23 cellular contexts compared by ENCODE assay signal in genomic region chr15:26651909-26652308, GRCh38.
DNase-seq lines count a peak whose midpoint lies in the region; ATAC-seq, FAIRE-seq and TF ChIP-seq lines count a peak whose summit lies in the region.
"Had no signal": no experiment of that assay in that cellular context is flagged by ENCODE, and none has a peak within 500 bp of the region (broad histone marks: within the 10 kb centered on the region; RNA-seq: fewer than 3 reads in every experiment).

No MANE protein-coding gene starts in this region.

- peaks cover 16% of the 10 kb centered on the region; the same call in 1 of the 2 replicates for H3K79me2 ChIP-seq in H9 (ENCODE audit: insufficient read depth, low read length)

- H3K27ac ChIP-seq in H9 (ENCODE audit: insufficient read length, low read depth, low read length) (no peak overlapping the region), endodermal cell (ENCODE audit: low read depth, low read length) (no peak overlapping the region), mesenchymal stem cell (ENCODE audit: low read length, poor library complexity, severe bottlenecking) (no peak overlapping the region), A673 (ENCODE audit: low read depth, low read length, poor library complexity, severe bottlenecking) (no peak overlapping the region), kidney (ENCODE audit: low read depth in 2 of 2, low read length in 2 of 2) (no peak overlapping the region)
- no peak overlapping the region for H3K27ac ChIP-seq in CD8-positive, alpha-beta T cell (ENCODE audit: low read depth, low read length)
- H3K27ac ChIP-seq: BLaER1 treated with 17β-estradiol and CSF1 and Interleukin-3, amounts not matched to agents 10 nM and 100 nM; HL-60 had no signal

- no peak overlapping the region for H2AFZ ChIP-seq in H9 (ENCODE audit: low read length)
- H2AFZ ChIP-seq in mesenchymal stem cell (ENCODE audit: low read depth, low read length), result no peak overlapping the region

- no peaks in the 10 kb centered on the region for H3K9me3 ChIP-seq in H9 (ENCODE audit: control insufficient read depth, low read depth, low read length)
- peaks cover 14% of the 10 kb centered on the region; the same call in 1 of the 2 replicates for H3K9me3 ChIP-seq in NT2/D1 (ENCODE audit: insufficient read depth, low read length)
- peaks cover 50% of the 10 kb centered on the region for H3K9me3 ChIP-seq in endodermal cell (ENCODE audit: control insufficient read depth, low read length)
- H3K9me3 ChIP-seq in mesenchymal stem cell (ENCODE audit: control insufficient read depth, low read length), result peaks cover 14% of the 10 kb centered on the region
- H3K9me3 ChIP-seq in A673 (ENCODE audit: low read depth, low read length, poor library complexity, severe bottlenecking), result peaks cover 63% of the 10 kb centered on the region
- peaks cover 4% of the 10 kb centered on the region for H3K9me3 ChIP-seq in CD8-positive, alpha-beta T cell (ENCODE audit: low read length)
- peaks cover 0 to 5% of the 10 kb centered on the region in 2 donors for H3K9me3 ChIP-seq in kidney (ENCODE audit: control insufficient read depth in 1 of 2, low read length in 2 of 2)
- H3K9me3 ChIP-seq: HAP-1 had no signal

- no peak overlapping the region for H3T11ph ChIP-seq in H9 (ENCODE audit: low read length)

- no peak for TF ChIP-seq CTCF in H9 (conservative IDR thresholded peaks at IDR 0.05)
- no peak for TF ChIP-seq CTCF in endodermal cell (conservative IDR thresholded peaks at IDR 0.05)
- no peak for TF ChIP-seq CTCF in A673 (conservative IDR thresholded peaks at IDR 0.05; ENCODE audit: low read depth, low read length)
- no peak for TF ChIP-seq CTCF in CD8-positive, alpha-beta T cell (IDR thresholded peaks at IDR 0.05)
- TF ChIP-seq CTCF in kidney (IDR thresholded peaks at IDR 0.05; ENCODE audit: borderline replicate concordance, extremely low read depth, insufficient read depth), result no peak

- H2BK12ac ChIP-seq in H9 (ENCODE audit: insufficient read length, low read depth, low read length), result no peak overlapping the region
- no peak overlapping the region for H2BK12ac ChIP-seq in mesenchymal stem cell (ENCODE audit: low read length in 2 of 2)

- FAIRE-seq in kidney (lab: Jason Lieb, UNC), result no peak
- FAIRE-seq: GM12878, GM19239 had no signal

- peaks cover 39 to 44% of the 10 kb centered on the region in 2 experiments for H3K4me1 Mint-ChIP-seq in H9
- H3K4me1 Mint-ChIP-seq in endodermal cell, result peaks cover 29% of the 10 kb centered on the region
- H3K4me1 Mint-ChIP-seq in CD8-positive, alpha-beta T cell (ENCODE audit: low read depth), result no peaks in the 10 kb centered on the region
- H3K4me1 Mint-ChIP-seq: B cell; CD8-positive, alpha-beta memory T cell had no signal

- H3K56ac ChIP-seq in H9 (ENCODE audit: insufficient read length, low read depth, low read length), result no peak overlapping the region

- H3K27me3 Mint-ChIP-seq in H9 (ENCODE audit: low read depth) (no peaks in the 10 kb centered on the region; the same call in 1 of the 2 replicates), endodermal cell (ENCODE audit: insufficient read depth) (no peaks in the 10 kb centered on the region)
- no peaks in the 10 kb centered on the region for H3K27me3 Mint-ChIP-seq in CD8-positive, alpha-beta T cell (ENCODE audit: low read depth)
- H3K27me3 Mint-ChIP-seq: B cell; CD8-positive, alpha-beta memory T cell had no signal

- H3K4me2 ChIP-seq in H9 (ENCODE audit: insufficient read depth, insufficient read length, low read length) (peak overlapping the region; percentile 15), mesenchymal stem cell (ENCODE audit: low read length, poor library complexity, severe bottlenecking) (peak overlapping the region; percentile 9)
- H3K4me2 ChIP-seq: BLaER1 treated with 17β-estradiol and CSF1 and Interleukin-3, amounts not matched to agents 10 nM and 100 nM had no signal

- no TSS peak for BruUV-seq in A673 (replicated peaks; lab: Mats Ljungman, UMichigan)

- no peak overlapping the region for H2BK20ac ChIP-seq in H9 (ENCODE audit: low read depth, low read length, poor library complexity, severe bottlenecking)

- H3K9ac ChIP-seq in H9 (ENCODE audit: extremely low read depth, insufficient read length, low read length) (no peak overlapping the region), NT2/D1 (ENCODE audit: insufficient read length, low read depth) (no peak overlapping the region), endodermal cell (ENCODE audit: extremely low read depth, low read length, poor library complexity, severe bottlenecking) (no peak overlapping the region), mesenchymal stem cell (ENCODE audit: low read length) (no peak overlapping the region), kidney (ENCODE audit: low read length in 2 of 2) (no peak overlapping the region)
- H3K9ac ChIP-seq: BLaER1 treated with 17β-estradiol and CSF1 and Interleukin-3, amounts not matched to agents 10 nM and 100 nM had no signal

- H3K79me1 ChIP-seq in H9 (ENCODE audit: insufficient read depth, low read depth, low read length, poor library complexity, severe bottlenecking), result peaks cover 5% of the 10 kb centered on the region
- no peaks in the 10 kb centered on the region for H3K79me1 ChIP-seq in mesenchymal stem cell (replicated peaks; ENCODE audit: low read length, poor library complexity, severe bottlenecking)

- H4K91ac ChIP-seq in H9 (ENCODE audit: insufficient read length, low read depth, low read length) (no peak overlapping the region), mesenchymal stem cell (ENCODE audit: low read length) (no peak overlapping the region)

- H3K9me3 Mint-ChIP-seq in H9 (peaks cover 9% of the 10 kb centered on the region in 2 experiments; a peak in 4 of 5 replicates), endodermal cell (peaks cover 20% of the 10 kb centered on the region)
- H3K9me3 Mint-ChIP-seq in CD8-positive, alpha-beta T cell, result peaks cover 24% of the 10 kb centered on the region

- H2BK120ac ChIP-seq in H9 (ENCODE audit: low read depth, low read length, poor library complexity, severe bottlenecking) (no peak overlapping the region), mesenchymal stem cell (ENCODE audit: low read depth, low read length) (no peak overlapping the region)

- no CpG with 5 or more reads among the region's 1 CpG for WGBS in H9 (ENCODE audit: extremely low coverage, insufficient read length, low lambda C conversion rate)
- WGBS in endodermal cell (ENCODE audit: insufficient coverage in 1 of 2, insufficient read length in 1 of 2), 2 experiments, result 70 to 75% methylated on average over 1 of the region's 1 CpG
- 32% methylated on average over 1 of the region's 1 CpG for WGBS in mesenchymal stem cell

- no peak overlapping the region for H3K4ac ChIP-seq in H9 (ENCODE audit: low read depth, low read length)
- H3K4ac ChIP-seq in mesenchymal stem cell (ENCODE audit: low read depth in 1 of 2, low read length in 2 of 2), result no peak overlapping the region

- H3K23ac ChIP-seq in H9 (ENCODE audit: insufficient read length, low read depth, low read length) (no peak overlapping the region), mesenchymal stem cell (ENCODE audit: low read length in 2 of 2) (no peak overlapping the region)

- H3K27me3 ChIP-seq in H9 (ENCODE audit: insufficient read depth, low read length) (no peaks in the 10 kb centered on the region), NT2/D1 (ENCODE audit: insufficient read depth, insufficient read length) (no peaks in the 10 kb centered on the region), endodermal cell (ENCODE audit: control insufficient read depth, insufficient read depth, low read length, poor library complexity, severe bottlenecking) (no peaks in the 10 kb centered on the region), mesenchymal stem cell (ENCODE audit: control insufficient read depth in 1 of 2, insufficient read depth in 1 of 2, low read length in 2 of 2) (no peaks in the 10 kb centered on the region), A673 (replicated peaks; ENCODE audit: insufficient read depth, low read depth, low read length, poor library complexity) (no peaks in the 10 kb centered on the region)
- H3K27me3 ChIP-seq in CD8-positive, alpha-beta T cell (ENCODE audit: insufficient read depth, low read length), result no peaks in the 10 kb centered on the region
- H3K27me3 ChIP-seq: BLaER1 treated with 17β-estradiol and CSF1 and Interleukin-3, amounts not matched to agents 10 nM and 100 nM had no signal

- H3K18ac ChIP-seq in H9 (ENCODE audit: insufficient read length, low read depth, low read length) (no peak overlapping the region), mesenchymal stem cell (ENCODE audit: low read depth in 1 of 2, low read length in 2 of 2) (no peak overlapping the region)

- H3K4me3 Mint-ChIP-seq in H9, result peak overlapping the region in 1 of 2 experiments; percentile 50; a peak in 2 of 5 replicates
- no peak overlapping the region for H3K4me3 Mint-ChIP-seq in endodermal cell
- no peak overlapping the region for H3K4me3 Mint-ChIP-seq in CD8-positive, alpha-beta T cell
- H3K4me3 Mint-ChIP-seq: B cell; CD8-positive, alpha-beta memory T cell had no signal

- peaks cover 10 to 43% (median 39%) of the 10 kb centered on the region in 3 experiments; a peak in 6 of 7 replicates for H3K36me3 Mint-ChIP-seq in H9 (ENCODE audit: insufficient read depth in 1 of 3, low read depth in 3 of 3)
- H3K36me3 Mint-ChIP-seq in endodermal cell (ENCODE audit: low read depth), result peaks cover 20% of the 10 kb centered on the region
- no peaks in the 10 kb centered on the region for H3K36me3 Mint-ChIP-seq in CD8-positive, alpha-beta T cell
- H3K36me3 Mint-ChIP-seq: CD8-positive, alpha-beta memory T cell had no signal

- DNase-seq in H9, result no peak
- DNase-seq in NT2/D1 (ENCODE audit: low read depth, low spot score), result peak; percentile 59
- peak; percentile 61 for DNase-seq in endodermal cell
- DNase-seq in mesenchymal stem cell, result no peak
- no peak for DNase-seq in pons (ENCODE audit: low spot score)
- DNase-seq in A673 (ENCODE audit: low spot score), result no peak
- DNase-seq in CD8-positive, alpha-beta T cell, result no peak
- no peak for DNase-seq in kidney
- DNase-seq: 8988T; CD8-positive, alpha-beta memory T cell; COR-L47; DMS 273 treated with DMSO at 0.1 percent for 48 hours; DMS53; DND-41; EL; GOT3; KG1 had no signal

- no peak for ATAC-seq in CD8-positive, alpha-beta T cell
- ATAC-seq: GM12878 had no signal

- no peak overlapping the region for H4K5ac ChIP-seq in H9 (ENCODE audit: insufficient read length, low read depth, low read length)

- H3K4me1 ChIP-seq in H9 (ENCODE audit: insufficient read depth, low read length) (peaks cover 11% of the 10 kb centered on the region; the same call in 1 of the 2 replicates), NT2/D1 (ENCODE audit: insufficient read depth, insufficient read length) (peaks cover 4% of the 10 kb centered on the region), endodermal cell (ENCODE audit: control insufficient read depth, insufficient read depth, low read length) (peaks cover 8% of the 10 kb centered on the region), mesenchymal stem cell (ENCODE audit: control insufficient read depth, insufficient read depth, low read depth, low read length) (no peaks in the 10 kb centered on the region), A673 (ENCODE audit: insufficient read depth, low read length, poor library complexity, severe bottlenecking) (no peaks in the 10 kb centered on the region), kidney (ENCODE audit: control insufficient read depth in 1 of 2, insufficient read depth in 1 of 2, low read depth in 1 of 2, low read length in 2 of 2) (no peaks in the 10 kb centered on the region)
- H3K4me1 ChIP-seq in CD8-positive, alpha-beta T cell (ENCODE audit: insufficient read depth, low read length), result no peaks in the 10 kb centered on the region
- H3K4me1 ChIP-seq: BLaER1 treated with 17β-estradiol and CSF1 and Interleukin-3, amounts not matched to agents 10 nM and 100 nM; HAP-1 had no signal

- H4K20me1 ChIP-seq in H9 (ENCODE audit: control insufficient read depth, insufficient read depth, insufficient read length), result no peaks in the 10 kb centered on the region
- H4K20me1 ChIP-seq: BLaER1 treated with 17β-estradiol and CSF1 and Interleukin-3, amounts not matched to agents 10 nM and 100 nM had no signal

- peak overlapping the region; percentile 83 to 91 (median 87); a peak in 6 of 7 replicates for H3K27ac Mint-ChIP-seq in H9
- peak overlapping the region; percentile 90 for H3K27ac Mint-ChIP-seq in endodermal cell
- no peak overlapping the region for H3K27ac Mint-ChIP-seq in CD8-positive, alpha-beta T cell
- H3K27ac Mint-ChIP-seq: B cell; CD8-positive, alpha-beta memory T cell had no signal

- intact Hi-C loops in A673 (cut with micrococcal nuclease; ENCODE audit: unreplicated experiment) (no loop called here), kidney (cut with DNase I) (no loop called here)
- intact Hi-C loops in CD8-positive, alpha-beta T cell (cut with DNase I, micrococcal nuclease), result no loop called here

- H3K4me3 ChIP-seq in NT2/D1 (ENCODE audit: insufficient read length, low read depth) (no peak overlapping the region), endodermal cell (ENCODE audit: low read length) (no peak overlapping the region), mesenchymal stem cell (ENCODE audit: insufficient read depth in 1 of 2, low read depth in 1 of 2, low read length in 2 of 2) (no peak overlapping the region), A673 (ENCODE audit: low read depth, low read length, poor library complexity, severe bottlenecking) (no peak overlapping the region), kidney (ENCODE audit: low read length in 2 of 2) (no peak overlapping the region)
- H3K4me3 ChIP-seq in CD8-positive, alpha-beta T cell (ENCODE audit: low read depth, low read length), result no peak overlapping the region
- H3K4me3 ChIP-seq: BLaER1 treated with 17β-estradiol and CSF1 and Interleukin-3, amounts not matched to agents 10 nM and 100 nM; GM12878; HAP-1 had no signal

- H3K23me2 ChIP-seq in H9 (ENCODE audit: insufficient read length, low read depth, low read length, poor library complexity, severe bottlenecking), result no peaks in the 10 kb centered on the region

- H2BK15ac ChIP-seq in H9 (ENCODE audit: low read depth, low read length) (no peak overlapping the region), mesenchymal stem cell (ENCODE audit: low read depth, poor library complexity, severe bottlenecking) (no peak overlapping the region)

- H3K36me3 ChIP-seq in NT2/D1 (ENCODE audit: insufficient read depth, insufficient read length, low read length) (no peaks in the 10 kb centered on the region), endodermal cell (ENCODE audit: control insufficient read depth, insufficient read depth, low read length) (peaks cover 12% of the 10 kb centered on the region), mesenchymal stem cell (ENCODE audit: control insufficient read depth in 1 of 2, insufficient read depth in 2 of 2, low read depth in 1 of 2, low read length in 2 of 2) (no peaks in the 10 kb centered on the region), A673 (ENCODE audit: insufficient read depth, low read length, poor library complexity, severe bottlenecking) (no peaks in the 10 kb centered on the region), kidney (ENCODE audit: control insufficient read depth in 1 of 2, insufficient read depth in 2 of 2, low read length in 2 of 2) (no peaks in the 10 kb centered on the region)
- H3K36me3 ChIP-seq in CD8-positive, alpha-beta T cell (ENCODE audit: insufficient read depth, low read length), result no peaks in the 10 kb centered on the region
- H3K36me3 ChIP-seq: BLaER1 treated with 17β-estradiol and CSF1 and Interleukin-3, amounts not matched to agents 10 nM and 100 nM; HAP-1 had no signal

- no peak overlapping the region for H2AK5ac ChIP-seq in H9 (ENCODE audit: insufficient read length, low read length)
- H2AK5ac ChIP-seq in mesenchymal stem cell (ENCODE audit: low read length, severe bottlenecking), result no peak overlapping the region

- POLR2A ChIA-PET in A673 (lab: Charles Lee; ENCODE audit: low non-redundant PET), result no interaction called here
- POLR2A ChIA-PET in CD8-positive, alpha-beta T cell (lab: Charles Lee), result no interaction called here

- H4K8ac ChIP-seq in H9 (replicated peaks; ENCODE audit: insufficient read length, low read depth, low read length) (no peak overlapping the region), mesenchymal stem cell (ENCODE audit: low read length) (no peak overlapping the region)

- CTCF ChIA-PET in A673 (lab: Charles Lee), result no interaction called here
- CTCF ChIA-PET in CD8-positive, alpha-beta T cell (lab: Charles Lee), result no interaction called here

- H3K14ac ChIP-seq in H9 (ENCODE audit: insufficient read depth, low read length), result no peak overlapping the region
- H3K14ac ChIP-seq in mesenchymal stem cell (ENCODE audit: low read length in 2 of 2), result no peak overlapping the region

- H2BK5ac ChIP-seq in H9 (ENCODE audit: insufficient read length, low read length), result no peak overlapping the region
- H2BK5ac ChIP-seq in mesenchymal stem cell (ENCODE audit: low read depth, low read length, poor library complexity, severe bottlenecking), result no peak overlapping the region

Comparison
In these comparisons a context has a peak if more than half of its experiments do, and no peak if none do; other contexts are left out.
1. DNase-seq: peak in NT2/D1 (single experiment) and endodermal cell (single experiment); none in H9 (single experiment), mesenchymal stem cell (single experiment), pons (single experiment), A673 (single experiment), CD8-positive, alpha-beta T cell (0 of 7) and kidney (single experiment).